Comparison of ENCODE assay signal across 1 cellular context in genomic region chr18:62325806-62326645, GRCh38.
A peak's percentile ranks its signal among the peaks of the same experiment; 100 is the strongest.
TF ChIP-seq lines count a peak whose summit lies in the region.

No MANE protein-coding gene starts in this region.

TF ChIP-seq in HepG2, 621 proteins besides CTCF, POLR2A, EP300 and RAD21 (continued from another document and continues in another):
- TF ChIP-seq, protein P1, sequence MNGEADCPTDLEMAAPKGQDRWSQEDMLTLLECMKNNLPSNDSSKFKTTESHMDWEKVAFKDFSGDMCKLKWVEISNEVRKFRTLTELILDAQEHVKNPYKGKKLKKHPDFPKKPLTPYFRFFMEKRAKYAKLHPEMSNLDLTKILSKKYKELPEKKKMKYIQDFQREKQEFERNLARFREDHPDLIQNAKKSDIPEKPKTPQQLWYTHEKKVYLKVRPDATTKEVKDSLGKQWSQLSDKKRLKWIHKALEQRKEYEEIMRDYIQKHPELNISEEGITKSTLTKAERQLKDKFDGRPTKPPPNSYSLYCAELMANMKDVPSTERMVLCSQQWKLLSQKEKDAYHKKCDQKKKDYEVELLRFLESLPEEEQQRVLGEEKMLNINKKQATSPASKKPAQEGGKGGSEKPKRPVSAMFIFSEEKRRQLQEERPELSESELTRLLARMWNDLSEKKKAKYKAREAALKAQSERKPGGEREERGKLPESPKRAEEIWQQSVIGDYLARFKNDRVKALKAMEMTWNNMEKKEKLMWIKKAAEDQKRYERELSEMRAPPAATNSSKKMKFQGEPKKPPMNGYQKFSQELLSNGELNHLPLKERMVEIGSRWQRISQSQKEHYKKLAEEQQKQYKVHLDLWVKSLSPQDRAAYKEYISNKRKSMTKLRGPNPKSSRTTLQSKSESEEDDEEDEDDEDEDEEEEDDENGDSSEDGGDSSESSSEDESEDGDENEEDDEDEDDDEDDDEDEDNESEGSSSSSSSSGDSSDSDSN (CRISPR knock-in tag; IDR thresholded peaks at IDR 0.05), result peak; percentile 66; the same call in 1 of the 2 replicates
- TF ChIP-seq ZNF18 (CRISPR knock-in tag; IDR thresholded peaks at IDR 0.05; ENCODE audit: insufficient replicate concordance) (no peak), TOE1 (CRISPR knock-in tag; IDR thresholded peaks at IDR 0.05) (no peak), ZNF839 (CRISPR knock-in tag; IDR thresholded peaks at IDR 0.05; ENCODE audit: borderline replicate concordance) (no peak), ZNF749 (CRISPR knock-in tag; IDR thresholded peaks at IDR 0.05; ENCODE audit: borderline replicate concordance) (no peak), SETDB1 (CRISPR knock-in tag; IDR thresholded peaks at IDR 0.05; ENCODE audit: borderline replicate concordance) (no peak), MEF2D (CRISPR knock-in tag; IDR thresholded peaks at IDR 0.05) (0 out of 2 replicates have a peak, but pooled peaks have one; percentile 21), MYC (CRISPR knock-in tag; IDR thresholded peaks at IDR 0.05; ENCODE audit: borderline replicate concordance) (0 out of 2 replicates have a peak, but pooled peaks have one; percentile 28), GABPB1 (CRISPR knock-in tag; IDR thresholded peaks at IDR 0.05) (peak; percentile 31; the same call in 1 of the 2 replicates), PHF8 (CRISPR knock-in tag; IDR thresholded peaks at IDR 0.05) (no peak; the same call in 1 of the 2 replicates), PITX1 (CRISPR knock-in tag; IDR thresholded peaks at IDR 0.05) (no peak), ZBTB26 (CRISPR knock-in tag; IDR thresholded peaks at IDR 0.05; ENCODE audit: borderline replicate concordance) (no peak), ZNF598 (CRISPR knock-in tag; IDR thresholded peaks at IDR 0.05; ENCODE audit: borderline replicate concordance) (0 out of 2 replicates have a peak, but pooled peaks have one; percentile 34), ZNF333 (CRISPR knock-in tag; IDR thresholded peaks at IDR 0.05; ENCODE audit: borderline replicate concordance) (no peak), BORCS8-MEF2B (CRISPR knock-in tag; IDR thresholded peaks at IDR 0.05) (0 out of 2 replicates have a peak, but pooled peaks have one; percentile 41), ZNF24 (IDR thresholded peaks at IDR 0.05) (no peak), ZNF569 (CRISPR knock-in tag; IDR thresholded peaks at IDR 0.05; ENCODE audit: borderline replicate concordance) (no peak), TARDBP (CRISPR knock-in tag; IDR thresholded peaks at IDR 0.05) (0 out of 2 replicates have a peak, but pooled peaks have one; percentile 37), ZNF607 (CRISPR knock-in tag; IDR thresholded peaks at IDR 0.05; ENCODE audit: borderline replicate concordance) (no peak), ZNF777 (CRISPR knock-in tag; IDR thresholded peaks at IDR 0.05) (peak; percentile 77), SRSF9 (IDR thresholded peaks at IDR 0.05; ENCODE audit: borderline replicate concordance, insufficient read depth, low read depth, low read length, poor library complexity, severe bottlenecking) (no peak), LRRFIP1 (CRISPR knock-in tag; conservative IDR thresholded peaks at IDR 0.05) (no peak), ZNF12 (CRISPR knock-in tag; IDR thresholded peaks at IDR 0.05) (no peak), MAFG (CRISPR knock-in tag; IDR thresholded peaks at IDR 0.05) (no peak), SKIL (CRISPR knock-in tag; IDR thresholded peaks at IDR 0.05; ENCODE audit: borderline replicate concordance) (no peak), ZNF329 (CRISPR knock-in tag; IDR thresholded peaks at IDR 0.05; ENCODE audit: low read depth) (no peak), ZFP82 (CRISPR knock-in tag; IDR thresholded peaks at IDR 0.05; ENCODE audit: borderline replicate concordance) (no peak), FOXA1 (IDR thresholded peaks at IDR 0.05) (no peak), FOXA1 (CRISPR knock-in tag; IDR thresholded peaks at IDR 0.05) (no peak), ATF7 (IDR thresholded peaks at IDR 0.05) (no peak), ATF7 (CRISPR knock-in tag; IDR thresholded peaks at IDR 0.05) (no peak), MYNN (CRISPR knock-in tag; IDR thresholded peaks at IDR 0.05; ENCODE audit: low read depth) (no peak), NR3C1 (CRISPR knock-in tag; IDR thresholded peaks at IDR 0.05) (no peak), ZNF746 (CRISPR knock-in tag; IDR thresholded peaks at IDR 0.05) (0 out of 2 replicates have a peak, but pooled peaks have one; percentile 7), ASH2L (IDR thresholded peaks at IDR 0.05; ENCODE audit: insufficient read length, low read depth, low read length) (peak; percentile 51), HINFP (CRISPR knock-in tag; IDR thresholded peaks at IDR 0.05; ENCODE audit: low read depth) (no peak), ZNF207 (IDR thresholded peaks at IDR 0.05; ENCODE audit: borderline replicate concordance) (no peak), RBFOX2 (IDR thresholded peaks at IDR 0.05; ENCODE audit: low read depth, low read length) (no peak), ZNF75D (CRISPR knock-in tag; IDR thresholded peaks at IDR 0.05; ENCODE audit: borderline replicate concordance) (no peak), SYNCRIP (IDR thresholded peaks at IDR 0.05; ENCODE audit: insufficient read depth, low read depth, low read length) (no peak)
- TF ChIP-seq, protein P2, sequence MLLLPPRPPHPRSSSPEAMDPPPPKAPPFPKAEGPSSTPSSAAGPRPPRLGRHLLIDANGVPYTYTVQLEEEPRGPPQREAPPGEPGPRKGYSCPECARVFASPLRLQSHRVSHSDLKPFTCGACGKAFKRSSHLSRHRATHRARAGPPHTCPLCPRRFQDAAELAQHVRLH (CRISPR knock-in tag; IDR thresholded peaks at IDR 0.05; ENCODE audit: borderline replicate concordance, low read depth), result no peak
- TF ChIP-seq, protein P3, sequence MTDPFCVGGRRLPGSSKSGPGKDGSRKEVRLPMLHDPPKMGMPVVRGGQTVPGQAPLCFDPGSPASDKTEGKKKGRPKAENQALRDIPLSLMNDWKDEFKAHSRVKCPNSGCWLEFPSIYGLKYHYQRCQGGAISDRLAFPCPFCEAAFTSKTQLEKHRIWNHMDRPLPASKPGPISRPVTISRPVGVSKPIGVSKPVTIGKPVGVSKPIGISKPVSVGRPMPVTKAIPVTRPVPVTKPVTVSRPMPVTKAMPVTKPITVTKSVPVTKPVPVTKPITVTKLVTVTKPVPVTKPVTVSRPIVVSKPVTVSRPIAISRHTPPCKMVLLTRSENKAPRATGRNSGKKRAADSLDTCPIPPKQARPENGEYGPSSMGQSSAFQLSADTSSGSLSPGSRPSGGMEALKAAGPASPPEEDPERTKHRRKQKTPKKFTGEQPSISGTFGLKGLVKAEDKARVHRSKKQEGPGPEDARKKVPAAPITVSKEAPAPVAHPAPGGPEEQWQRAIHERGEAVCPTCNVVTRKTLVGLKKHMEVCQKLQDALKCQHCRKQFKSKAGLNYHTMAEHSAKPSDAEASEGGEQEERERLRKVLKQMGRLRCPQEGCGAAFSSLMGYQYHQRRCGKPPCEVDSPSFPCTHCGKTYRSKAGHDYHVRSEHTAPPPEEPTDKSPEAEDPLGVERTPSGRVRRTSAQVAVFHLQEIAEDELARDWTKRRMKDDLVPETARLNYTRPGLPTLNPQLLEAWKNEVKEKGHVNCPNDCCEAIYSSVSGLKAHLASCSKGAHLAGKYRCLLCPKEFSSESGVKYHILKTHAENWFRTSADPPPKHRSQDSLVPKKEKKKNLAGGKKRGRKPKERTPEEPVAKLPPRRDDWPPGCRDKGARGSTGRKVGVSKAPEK (CRISPR knock-in tag; IDR thresholded peaks at IDR 0.05; ENCODE audit: borderline replicate concordance), result peak; percentile 78; the same call in 1 of the 2 replicates
- TF ChIP-seq, protein P4, sequence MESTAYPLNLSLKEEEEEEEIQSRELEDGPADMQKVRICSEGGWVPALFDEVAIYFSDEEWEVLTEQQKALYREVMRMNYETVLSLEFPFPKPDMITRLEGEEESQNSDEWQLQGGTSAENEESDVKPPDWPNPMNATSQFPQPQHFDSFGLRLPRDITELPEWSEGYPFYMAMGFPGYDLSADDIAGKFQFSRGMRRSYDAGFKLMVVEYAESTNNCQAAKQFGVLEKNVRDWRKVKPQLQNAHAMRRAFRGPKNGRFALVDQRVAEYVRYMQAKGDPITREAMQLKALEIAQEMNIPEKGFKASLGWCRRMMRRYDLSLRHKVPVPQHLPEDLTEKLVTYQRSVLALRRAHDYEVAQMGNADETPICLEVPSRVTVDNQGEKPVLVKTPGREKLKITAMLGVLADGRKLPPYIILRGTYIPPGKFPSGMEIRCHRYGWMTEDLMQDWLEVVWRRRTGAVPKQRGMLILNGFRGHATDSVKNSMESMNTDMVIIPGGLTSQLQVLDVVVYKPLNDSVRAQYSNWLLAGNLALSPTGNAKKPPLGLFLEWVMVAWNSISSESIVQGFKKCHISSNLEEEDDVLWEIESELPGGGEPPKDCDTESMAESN (CRISPR knock-in tag; conservative IDR thresholded peaks at IDR 0.05), result no peak
- TF ChIP-seq, protein P5, sequence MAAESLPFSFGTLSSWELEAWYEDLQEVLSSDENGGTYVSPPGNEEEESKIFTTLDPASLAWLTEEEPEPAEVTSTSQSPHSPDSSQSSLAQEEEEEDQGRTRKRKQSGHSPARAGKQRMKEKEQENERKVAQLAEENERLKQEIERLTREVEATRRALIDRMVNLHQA (CRISPR knock-in tag; IDR thresholded peaks at IDR 0.05), result no peak
